In the genomic region with DNA sequence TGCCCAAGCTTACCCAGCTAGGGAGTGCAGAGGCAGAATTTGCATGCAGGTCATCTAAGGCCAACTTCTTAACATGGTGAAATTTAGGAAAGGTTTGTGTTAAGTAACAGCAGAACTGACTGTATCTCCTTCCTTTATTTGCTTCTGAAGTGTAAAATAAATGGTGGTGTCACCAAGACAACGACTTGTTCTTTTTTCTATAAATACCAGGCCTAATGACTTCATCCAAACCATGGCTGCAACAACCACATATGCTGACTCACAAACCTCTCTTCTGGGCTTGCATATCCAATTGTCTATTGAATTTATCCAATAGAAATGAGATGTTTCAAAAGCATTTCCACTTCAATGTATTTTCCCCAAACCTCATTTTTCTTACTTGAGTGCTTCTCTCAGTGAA, we compare ENCODE assay signal across 15 cellular contexts. TPM values are rescaled to one million over a fixed set of nuclear protein-coding genes. Genes with fewer than 3 reads are reported as not detected.
A peak's percentile ranks its signal among the peaks of the same experiment; 100 is the strongest.
DNase-seq lines count a peak whose midpoint lies in the region; ATAC-seq, FAIRE-seq and TF ChIP-seq lines count a peak whose summit lies in the region.
"Had no signal": no experiment of that assay in that cellular context is flagged by ENCODE, and none has a peak within 500 bp of the region (broad histone marks: within the 10 kb centered on the region; RNA-seq: fewer than 3 reads in every experiment).

No MANE protein-coding gene starts in this region.

- no peak for FAIRE-seq in urothelium cell line (lab: Jason Lieb, UNC)
- FAIRE-seq: A549 had no signal

- peaks cover 55% of the 10 kb centered on the region for H3K27me3 Mint-ChIP-seq in MCF 10A (ENCODE audit: insufficient read depth, unreplicated experiment)
- H3K27me3 Mint-ChIP-seq: activated CD4-positive, alpha-beta T cell treated with anti-CD3 and anti-CD28 coated beads for 36 hours had no signal

- H3K27ac ChIP-seq in breast epithelium: no peak overlapping the region
- H3K27ac ChIP-seq: A549, prostate gland had no signal

- POLR2A ChIA-PET in MCF 10A (lab: Yijun Ruan, JAX): no interaction called here

- H3K4me3 ChIP-seq in breast epithelium (no peak overlapping the region), fibroblast of mammary gland (ENCODE audit: control insufficient read depth, low read depth, low read length) (no peak overlapping the region)
- H3K4me3 ChIP-seq: A549, lung, prostate gland had no signal

- DNase-seq in MCF 10A (ENCODE audit: unreplicated experiment): peak; percentile 35
- no peak for DNase-seq in breast epithelium (ENCODE audit: low spot score in 2 of 2)
- DNase-seq in SIG-M5 treated with dmso at 0.1 percent for 504 hours (lab: John Stamatoyannopoulos, UW; ENCODE audit: unreplicated experiment): peak; percentile 64
- peak; percentile 81 for DNase-seq in fibroblast of mammary gland (ENCODE audit: low read depth)
- DNase-seq in urothelium cell line (ENCODE audit: low spot score): peak; percentile 36
- no peak for DNase-seq in NCI-H2227 (lab: John Stamatoyannopoulos, UW; ENCODE audit: unreplicated experiment)
- DNase-seq: activated CD4-positive, alpha-beta T cell treated with anti-CD3 and anti-CD28 coated beads for 36 hours; glutamatergic neuron; SHP77 treated with DMSO at 0.1 percent for 48 hours had no signal

- CTCF ChIA-PET in MCF 10A (lab: Yijun Ruan, JAX): no interaction called here

- H3K4me3 Mint-ChIP-seq in MCF 10A (ENCODE audit: unreplicated experiment): no peak overlapping the region
- H3K4me3 Mint-ChIP-seq: activated CD4-positive, alpha-beta T cell treated with anti-CD3 and anti-CD28 coated beads for 36 hours had no signal

- intact Hi-C loops in MCF 10A (cut with micrococcal nuclease) (no loop called here), breast epithelium (cut with DNase I; ENCODE audit: low total_unique reads) (loop anchor here (5.0 kb wide), 1 partner anchor 1030 kb away; no protein-coding TSS in a partner anchor)

- no peaks in the 10 kb centered on the region for H3K36me3 Mint-ChIP-seq in MCF 10A (ENCODE audit: insufficient read depth, unreplicated experiment)

- no peak for TF ChIP-seq POLR2A in breast epithelium (IDR thresholded peaks at IDR 0.05)

- H3K27me3 ChIP-seq in breast epithelium: no peaks in the 10 kb centered on the region

- BruUV-seq in MCF 10A (replicated peaks; lab: Mats Ljungman, UMichigan): no TSS peak

- no peaks in the 10 kb centered on the region for H3K36me3 ChIP-seq in breast epithelium
- H3K36me3 ChIP-seq: prostate gland had no signal

- TF ChIP-seq CTCF in MCF 10A (IDR thresholded peaks at IDR 0.05; ENCODE audit: unreplicated experiment) (no peak), breast epithelium (IDR thresholded peaks at IDR 0.05) (no peak), fibroblast of mammary gland (conservative IDR thresholded peaks at IDR 0.05; ENCODE audit: control insufficient read depth, insufficient read depth, low read depth, low read length) (no peak)

- H3K4me1 Mint-ChIP-seq in MCF 10A (ENCODE audit: insufficient read depth, unreplicated experiment): peaks cover 5% of the 10 kb centered on the region
- H3K4me1 Mint-ChIP-seq: activated CD4-positive, alpha-beta T cell treated with anti-CD3 and anti-CD28 coated beads for 36 hours had no signal

- H3K9me3 Mint-ChIP-seq in MCF 10A (ENCODE audit: unreplicated experiment): no peaks in the 10 kb centered on the region
- H3K9me3 Mint-ChIP-seq: activated T-helper 2 cell treated with anti-CD3 and anti-CD28 coated beads, Interferon-gamma antibody, Interleukin-2, Interleukin-4, amounts not matched to agents 10 μg/mL and 5 μg/mL and 100 μg/mL, durations not matched to agents 14 hours and 24 hours and 36 hours had no signal

- no peaks in the 10 kb centered on the region for H3K9me3 ChIP-seq in breast epithelium
- H3K9me3 ChIP-seq: A549, prostate gland had no signal

- H3K4me1 ChIP-seq in breast epithelium: no peaks in the 10 kb centered on the region
- H3K4me1 ChIP-seq: A549, prostate gland had no signal

- ATAC-seq in HG02840 (IDR thresholded peaks at IDR 0.05; ENCODE audit: low FRiP score, unreplicated experiment) (no peak), GM18520 (IDR thresholded peaks at IDR 0.05; ENCODE audit: unreplicated experiment) (no peak)
- ATAC-seq: A549; activated CD4-positive, alpha-beta T cell treated with anti-CD3 and anti-CD28 coated beads for 36 hours had no signal

- H3K27ac Mint-ChIP-seq in MCF 10A (ENCODE audit: low read depth, unreplicated experiment): no peak overlapping the region
- H3K27ac Mint-ChIP-seq: activated CD4-positive, alpha-beta T cell treated with anti-CD3 and anti-CD28 coated beads for 36 hours; activated T-helper 2 cell treated with anti-CD3 and anti-CD28 coated beads, Interferon-gamma antibody, Interleukin-2, Interleukin-4, amounts not matched to agents 10 μg/mL and 5 μg/mL and 100 μg/mL, durations not matched to agents 14 hours and 24 hours and 36 hours had no signal

RNA-seq across cellular contexts. Expression of a gene that starts 19.1 kb away (rescaled TPM):
- total RNA-seq in MCF 10A (2022) (not detected in 2 replicates), breast epithelium (1 to 10 TPM in 1 of 3 donors, under 1 TPM in 2; 0.33 to 1.3 (median 0.48) TPM)
- total RNA-seq: activated CD4-positive, alpha-beta T cell treated with anti-CD3 and anti-CD28 coated beads for 36 hours; activated T-helper 2 cell treated with anti-CD3 and anti-CD28 coated beads, Interferon-gamma antibody, Interleukin-2, Interleukin-4, amounts not matched to agents 10 μg/mL and 5 μg/mL and 100 μg/mL, durations not matched to agents 14 hours and 24 hours and 36 hours had no signal

Comparison
In these comparisons a context has a peak if more than half of its experiments do, and no peak if none do; other contexts are left out.
1. DNase-seq: peak in MCF 10A (single experiment), SIG-M5 treated with dmso at 0.1 percent for 504 hours (single experiment), fibroblast of mammary gland (single experiment) and urothelium cell line (single experiment); none in breast epithelium (0 of 2) and NCI-H2227 (single experiment).